Comparison of ENCODE assay signal across 1 cellular context in genomic region chr22:29481265-29482000, GRCh38.
A peak's percentile ranks its signal among the peaks of the same experiment; 100 is the strongest.
TF ChIP-seq lines count a peak whose summit lies in the region.

No MANE protein-coding gene starts in this region.

TF ChIP-seq in K562, 482 proteins besides CTCF, POLR2A, EP300 and RAD21 (continued from another document):
- TF ChIP-seq ATF1 (CRISPR knock-in tag; IDR thresholded peaks at IDR 0.05) (no peak), ATF1 (tag; IDR thresholded peaks at IDR 0.05) (peak; percentile 61; the same call in 1 of the 2 replicates), ZNF778 (CRISPR knock-in tag; IDR thresholded peaks at IDR 0.05) (no peak), MYC (IDR thresholded peaks at IDR 0.05; ENCODE audit: low read depth, low read length) (peak; percentile 29; the same call in 1 of the 2 replicates), MYC (CRISPR knock-in tag; IDR thresholded peaks at IDR 0.05; ENCODE audit: borderline replicate concordance, low read depth) (no peak), C11orf30 (IDR thresholded peaks at IDR 0.05; ENCODE audit: low read depth) (peak; percentile 73), NFE2 (IDR thresholded peaks at IDR 0.05; ENCODE audit: low read depth) (peak; percentile 55), ZNF316 (IDR thresholded peaks at IDR 0.05) (peak; percentile 69), ARID1B (IDR thresholded peaks at IDR 0.05) (0 out of 2 replicates have a peak, but pooled peaks have one; percentile 24), EP400 (IDR thresholded peaks at IDR 0.05) (peak; percentile 43; the same call in 1 of the 2 replicates), KAT7 (CRISPR knock-in tag; IDR thresholded peaks at IDR 0.05; ENCODE audit: borderline replicate concordance) (no peak), MAFK (IDR thresholded peaks at IDR 0.05; ENCODE audit: low read length) (peak; percentile 67), FOXK1 (CRISPR knock-in tag; IDR thresholded peaks at IDR 0.05; ENCODE audit: borderline replicate concordance) (no peak), ZKSCAN1 (IDR thresholded peaks at IDR 0.05; ENCODE audit: low read depth, low read length) (no peak), ESRRA (IDR thresholded peaks at IDR 0.05; ENCODE audit: borderline replicate concordance, low read depth) (peak; percentile 90), CBFA2T3 (IDR thresholded peaks at IDR 0.05) (peak; percentile 29), NR2C2 (CRISPR knock-in tag; IDR thresholded peaks at IDR 0.05) (no peak), NR2C2 (tag; IDR thresholded peaks at IDR 0.05) (peak; percentile 68), MNT (conservative IDR thresholded peaks at IDR 0.05) (peak in 1 of 2 experiments; percentile 48; a peak in 1 of 4 replicates), RHOXF2B (CRISPR knock-in tag; conservative IDR thresholded peaks at IDR 0.05) (no peak), ZNF184 (CRISPR knock-in tag; IDR thresholded peaks at IDR 0.05) (no peak), MAFF (IDR thresholded peaks at IDR 0.05; ENCODE audit: low read length) (peak; percentile 44)
